In genomic region chr10:125061557-125062243, GRCh38 we compare ENCODE assay signal across 8 cellular contexts.
DNase-seq lines count a peak whose midpoint lies in the region; ATAC-seq, FAIRE-seq and TF ChIP-seq lines count a peak whose summit lies in the region.

No MANE protein-coding gene starts in this region.

- POLR2A ChIA-PET in GM10248 (lab: Yijun Ruan, JAX): no interaction called here

- H3K4me1 ChIP-seq in HUES48 (ENCODE audit: control insufficient read depth, insufficient read depth, low read length) (peaks cover 47% of the 10 kb centered on the region), colonic mucosa (peaks cover 25% of the 10 kb centered on the region), pancreas (peaks cover 15 to 47% (median 26%) of the 10 kb centered on the region in 3 donors)

- DNase-seq in GM10248 (ENCODE audit: extremely low spot score) (peak; percentile 62), colonic mucosa (no peak), pancreas (peak in 1 of 6 donors; percentile 53), NCI-H187 (lab: John Stamatoyannopoulos, UW) (no peak), H4 (ENCODE audit: low spot score) (no peak), dedifferentiated amniotic fluid mesenchymal stem cell (ENCODE audit: extremely low spot score) (no peak)
- no peak for DNase-seq in stimulated activated naive CD4-positive, alpha-beta T cell treated with Interleukin-2 at 50 U/mL for 16 hours (lab: John Stamatoyannopoulos, UW)

- TF ChIP-seq CTCF in GM10248 (IDR thresholded peaks at IDR 0.05; ENCODE audit: control extremely low read depth, extremely low read depth, low read depth, missing control alignments) (no peak), colonic mucosa (IDR thresholded peaks at IDR 0.05) (no peak), pancreas (IDR thresholded peaks at IDR 0.05) (no peak)

- H3K27me3 ChIP-seq in HUES48 (ENCODE audit: control insufficient read depth, insufficient read depth, low read length) (no peaks in the 10 kb centered on the region), colonic mucosa (no peaks in the 10 kb centered on the region), pancreas (no peaks in the 10 kb centered on the region)

- FAIRE-seq in pancreas (lab: Jason Lieb, UNC): no peak

- WGBS in pancreas, 2 donors: 64 to 71% methylated on average over 21 of the region's 21 CpGs

- peaks cover 58% of the 10 kb centered on the region for H3K36me3 ChIP-seq in HUES48 (ENCODE audit: control insufficient read depth, insufficient read depth, low read length)
- no peaks in the 10 kb centered on the region for H3K36me3 ChIP-seq in colonic mucosa
- no peaks in the 10 kb centered on the region for H3K36me3 ChIP-seq in pancreas

- no peaks in the 10 kb centered on the region for H3K9me3 ChIP-seq in HUES48 (ENCODE audit: control insufficient read depth, insufficient read depth, low read length)
- no peaks in the 10 kb centered on the region for H3K9me3 ChIP-seq in colonic mucosa
- no peaks in the 10 kb centered on the region for H3K9me3 ChIP-seq in pancreas

- CTCF ChIA-PET in GM10248 (lab: Yijun Ruan, JAX): interaction anchor here (0.8 to 6.4 kb wide), 7 partner anchors 8 to 320 kb away, joined by 3 to 43 read pairs (median 4); no protein-coding TSS in a partner anchor

- no peak for ATAC-seq in pancreas

- H3K27ac ChIP-seq in HUES48 (ENCODE audit: low read depth, low read length): peak overlapping the region; percentile 9
- peak overlapping the region; percentile 52 for H3K27ac ChIP-seq in colonic mucosa
- H3K27ac ChIP-seq in pancreas: peak overlapping the region in 3 of 4 donors; percentile 15 to 54 (median 36)

- intact Hi-C loops in colonic mucosa (cut with DNase I): loop anchor here (5.0 kb wide), 1 partner anchor 69 kb away; no protein-coding TSS in a partner anchor
- intact Hi-C loops in pancreas (cut with DNase I): no loop called here

- H3K4me3 ChIP-seq in HUES48 (ENCODE audit: low read depth, low read length): no peak overlapping the region
- no peak overlapping the region for H3K4me3 ChIP-seq in colonic mucosa
- no peak overlapping the region for H3K4me3 ChIP-seq in pancreas

- H3K9ac ChIP-seq in HUES48 (ENCODE audit: low read depth, low read length) (no peak overlapping the region), colonic mucosa (ENCODE audit: low read depth in 2 of 2, low read length in 2 of 2) (peak overlapping the region in 1 of 2 donors; percentile 55)
